Comparison of ENCODE assay signal across 1 cellular context in genomic region chrX:19156223-19156622, GRCh38.
TF ChIP-seq lines count a peak whose summit lies in the region.

No MANE protein-coding gene starts in this region.

TF ChIP-seq in WTC11, 78 proteins besides CTCF, POLR2A, EP300 and RAD21 (continued from another document):
- TF ChIP-seq FOXP4 (CRISPR knock-in tag; IDR thresholded peaks at IDR 0.05) = no peak
- TF ChIP-seq ETV6 (CRISPR knock-in tag; IDR thresholded peaks at IDR 0.05) = no peak
- TF ChIP-seq KAT7 (CRISPR knock-in tag; IDR thresholded peaks at IDR 0.05; ENCODE audit: borderline replicate concordance) = no peak
- no peak for TF ChIP-seq SOX15 (CRISPR knock-in tag; IDR thresholded peaks at IDR 0.05)
- TF ChIP-seq FOXK1 (CRISPR knock-in tag; IDR thresholded peaks at IDR 0.05) = no peak
- no peak for TF ChIP-seq ERG (CRISPR knock-in tag; IDR thresholded peaks at IDR 0.05)
- no peak for TF ChIP-seq PRRX2 (CRISPR knock-in tag; IDR thresholded peaks at IDR 0.05)
- no peak for TF ChIP-seq HMGA2 (CRISPR knock-in tag; IDR thresholded peaks at IDR 0.05)
- no peak for TF ChIP-seq CDX4 (CRISPR knock-in tag; IDR thresholded peaks at IDR 0.05; ENCODE audit: borderline replicate concordance)
- TF ChIP-seq NFYB (CRISPR knock-in tag; conservative IDR thresholded peaks at IDR 0.05; ENCODE audit: low read depth) = no peak
- no peak for TF ChIP-seq ATF6 (CRISPR knock-in tag; IDR thresholded peaks at IDR 0.05)
- TF ChIP-seq ZSCAN18 (CRISPR knock-in tag; IDR thresholded peaks at IDR 0.05) = no peak
- TF ChIP-seq MXD4 (CRISPR knock-in tag; IDR thresholded peaks at IDR 0.05; ENCODE audit: borderline replicate concordance) = no peak
- TF ChIP-seq USF1 (CRISPR knock-in tag; IDR thresholded peaks at IDR 0.05) = no peak
- no peak for TF ChIP-seq ESRRA (CRISPR knock-in tag; IDR thresholded peaks at IDR 0.05; ENCODE audit: borderline replicate concordance)
- TF ChIP-seq GABPB1 (CRISPR knock-in tag; IDR thresholded peaks at IDR 0.05) = no peak
